8 cellular contexts compared by ENCODE assay signal in the genomic region with DNA sequence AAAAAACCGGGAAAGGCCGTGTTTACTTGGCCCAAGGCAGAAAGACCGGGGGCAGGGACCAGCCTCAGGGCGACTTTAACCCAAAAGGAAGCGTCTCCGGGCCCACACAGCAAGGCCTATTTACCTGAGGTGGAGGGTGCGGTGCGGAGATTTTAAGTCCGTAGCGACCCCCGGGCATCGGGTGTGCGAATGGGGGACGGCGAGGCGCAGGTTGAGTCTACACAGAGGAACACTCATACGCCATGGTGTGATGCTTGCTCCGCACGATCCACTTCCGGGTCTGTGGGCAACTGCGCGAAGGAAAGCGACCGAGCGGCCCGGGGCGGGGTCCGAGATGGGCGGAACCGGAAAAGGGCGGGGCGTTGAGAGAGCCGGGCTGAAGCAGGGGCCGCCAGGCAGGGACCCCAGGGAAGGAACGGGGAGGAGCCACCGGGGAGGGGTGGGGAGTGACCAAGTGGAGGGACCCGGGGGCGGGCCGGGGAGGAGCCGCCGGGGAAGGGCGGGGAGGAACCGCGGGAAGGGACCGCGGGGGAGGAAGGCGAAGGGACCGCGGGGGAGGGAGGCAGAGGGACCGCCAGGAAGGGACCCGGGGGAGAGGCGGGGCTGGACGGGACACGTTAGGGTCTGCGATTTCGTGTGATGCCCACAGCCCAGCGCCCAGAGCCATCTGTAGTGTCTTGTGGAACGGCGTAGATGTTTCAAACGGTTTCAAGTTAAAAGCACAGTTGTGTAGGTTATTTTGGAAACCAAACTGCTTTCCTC. TPM values are rescaled to one million over a fixed set of nuclear protein-coding genes. Genes with fewer than 3 reads are reported as not detected.
DNase-seq lines count a peak whose midpoint lies in the region; TF ChIP-seq lines count a peak whose summit lies in the region.

A gene (minus strand): TSS at position 282 of the 762 bp plus-strand sequence. CDS start 17,146 bp downstream, outside the sequence.

- peak within 1 kb of the TSS; percentile 87 to 88 for H3K9ac ChIP-seq in stomach smooth muscle (ENCODE audit: low read length in 2 of 2)

- peak within 1 kb of the TSS; percentile 94 for H3K27ac Mint-ChIP-seq in neural crest cell (ENCODE audit: unreplicated experiment)

- H3K27ac ChIP-seq in SJCRH30 (peak within 1 kb of the TSS; percentile 83), stomach smooth muscle (ENCODE audit: low read length) (peak within 1 kb of the TSS; percentile 81)

- peak within 1 kb of the TSS; percentile 96 for H3K4me3 Mint-ChIP-seq in neural crest cell

- no peaks in the 10 kb centered on the region for H3K9me3 Mint-ChIP-seq in neural crest cell

- H3K36me3 ChIP-seq in H7 (replicated peaks; ENCODE audit: control insufficient read depth, insufficient read depth, low read length) = no peaks in the 10 kb centered on the region; the same call in 1 of the 2 replicates
- peaks cover 6% of the 10 kb centered on the region for H3K36me3 ChIP-seq in MG63
- H3K36me3 ChIP-seq in SJCRH30 = peaks cover 19% of the 10 kb centered on the region; the same call in 1 of the 2 replicates
- H3K36me3 ChIP-seq in stomach smooth muscle (ENCODE audit: control insufficient read depth in 2 of 2, insufficient read depth in 2 of 2, low read length in 2 of 2) = peaks cover 1 to 3% of the 10 kb centered on the region in 2 donors

- H3K27me3 Mint-ChIP-seq in neural crest cell (ENCODE audit: low read depth) = no peaks in the 10 kb centered on the region

- peaks cover 10% of the 10 kb centered on the region for H3K36me3 Mint-ChIP-seq in neural crest cell (ENCODE audit: low read depth)

- H3K27me3 ChIP-seq in H7 (ENCODE audit: control insufficient read depth, insufficient read depth, low read length) = no peaks in the 10 kb centered on the region
- H3K27me3 ChIP-seq in MG63 = no peaks in the 10 kb centered on the region
- H3K27me3 ChIP-seq in SJCRH30 = no peaks in the 10 kb centered on the region
- H3K27me3 ChIP-seq in stomach smooth muscle (ENCODE audit: control insufficient read depth in 1 of 2, insufficient read depth in 2 of 2, low read length in 2 of 2) = no peaks in the 10 kb centered on the region

- peaks cover 21% of the 10 kb centered on the region for H3K4me1 Mint-ChIP-seq in neural crest cell

- DNase-seq in ELR (ENCODE audit: low read depth) = peak; percentile 97
- peak; percentile 100 for DNase-seq in H7
- DNase-seq in MG63 = peak; percentile 98
- peak; percentile 98 to 99 for DNase-seq in SJCRH30
- peak; percentile 100 for DNase-seq in activated gamma-delta T cell treated with anti-CD3 and anti-CD28 coated beads, Interleukin-2, amount 50 U/mL, for 16 hours (ENCODE audit: low read depth)
- peak; percentile 97 to 99 for DNase-seq in foreskin fibroblast
- peak; percentile 97 for DNase-seq in neural crest cell (ENCODE audit: low read depth, low spot score)

- TF ChIP-seq CTCF in foreskin fibroblast (IDR thresholded peaks at IDR 0.05; ENCODE audit: low read depth, low read length) (no peak), neural crest cell (conservative IDR thresholded peaks at IDR 0.05) (no peak)

- H3K4me1 ChIP-seq in SJCRH30 (no peaks in the 10 kb centered on the region; the same call in 1 of the 2 replicates), stomach smooth muscle (ENCODE audit: control insufficient read depth, insufficient read depth, low read length) (peaks cover 12% of the 10 kb centered on the region)

- H3K9me3 ChIP-seq in MG63 (no peaks in the 10 kb centered on the region; the same call in 1 of the 2 replicates), SJCRH30 (replicated peaks) (no peaks in the 10 kb centered on the region; the same call in 1 of the 2 replicates), stomach smooth muscle (ENCODE audit: control insufficient read depth in 2 of 2, low read length in 2 of 2) (no peaks in the 10 kb centered on the region)

- H3K4me3 ChIP-seq in H7 (ENCODE audit: insufficient read depth, low read depth, low read length) = peak within 1 kb of the TSS; percentile 91
- H3K4me3 ChIP-seq in MG63 = peak within 1 kb of the TSS; percentile 99
- peak within 1 kb of the TSS; percentile 97 for H3K4me3 ChIP-seq in SJCRH30
- H3K4me3 ChIP-seq in foreskin fibroblast (ENCODE audit: low read depth in 1 of 2, low read length in 2 of 2) = peak within 1 kb of the TSS; percentile 63 to 97
- peak within 1 kb of the TSS; percentile 75 to 97 for H3K4me3 ChIP-seq in stomach smooth muscle (ENCODE audit: low read length in 2 of 2)

RNA-seq across cellular contexts. Expression of the gene that starts here (rescaled TPM):
- total RNA-seq in H7 (2014; rRNA removed; shearing (Covaris generic)) = 21.6 and 48.7 TPM in 2 replicates
- 6.4 and 9.8 TPM in 2 replicates for total RNA-seq in MG63 (2014; rRNA removed; shearing (Covaris generic); ENCODE audit: low replicate concordance)
- 23.0 and 26.9 TPM in 2 replicates for total RNA-seq in SJCRH30 (2014; rRNA removed; shearing (Covaris generic))
- 22.7 and 23.8 TPM in 2 replicates for total RNA-seq in neural crest cell

Comparison
In these comparisons a context has a peak if more than half of its experiments do, and no peak if none do; other contexts are left out.
1. Peak in every context shown above with its lines: DNase-seq, H3K4me3 ChIP-seq and H3K27ac ChIP-seq.